8 cellular contexts compared by ENCODE assay signal in the genomic region with DNA sequence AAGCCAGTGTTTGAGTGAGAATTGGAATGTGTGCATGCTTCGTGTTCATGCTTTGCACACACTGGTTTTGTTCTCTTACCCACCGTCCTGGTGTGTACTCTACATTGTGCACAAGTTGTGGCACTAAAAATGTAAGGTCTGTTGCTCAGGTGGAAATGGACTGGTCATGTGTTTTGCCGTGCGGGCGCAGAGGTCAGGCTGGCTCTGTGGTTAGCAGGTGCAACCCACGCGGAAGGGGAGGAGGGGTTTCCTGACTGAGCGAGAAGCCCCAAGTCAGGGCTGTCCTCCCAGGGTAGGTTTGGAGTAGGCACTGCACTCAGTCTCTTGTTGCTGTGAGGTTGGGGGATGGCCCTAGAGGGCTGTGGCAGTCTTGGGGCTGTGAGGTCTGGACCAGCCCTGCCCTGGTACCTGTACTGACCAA.
A peak's percentile ranks its signal among the peaks of the same experiment; 100 is the strongest.
DNase-seq lines count a peak whose midpoint lies in the region; ATAC-seq and TF ChIP-seq lines count a peak whose summit lies in the region.

No MANE protein-coding gene starts in this region.

- peak; percentile 24 for TF ChIP-seq POLR2A in GM18951 (IDR thresholded peaks at IDR 0.05; ENCODE audit: extremely low read depth, insufficient read depth, insufficient read length)

- H3K36me3 Mint-ChIP-seq in activated T-helper 17 cell treated with anti-CD3 and anti-CD28 coated beads, Interleukin-2, amount 50 U/mL, for 72 hours (ENCODE audit: low read depth) = peaks cover 16% of the 10 kb centered on the region

- in situ Hi-C loops in GM18951 (cut with MboI; ENCODE audit: low sequenced_read_pairs, unreplicated experiment) = no loop called here

- H3K4me1 Mint-ChIP-seq in activated T-helper 17 cell treated with anti-CD3 and anti-CD28 coated beads, Interleukin-2, amount 50 U/mL, for 72 hours = peaks cover 33% of the 10 kb centered on the region

- DNase-seq in stimulated activated CD4-positive, alpha-beta T cell treated with anti-CD3 and anti-CD28 coated beads, Interleukin-1b, Interleukin-23, amount 100 ng/mL, for 48 hours = peak; percentile 40
- DNase-seq in SIG-M5 (lab: John Stamatoyannopoulos, UW) (no peak), kidney glomerular epithelial cell (lab: John Stamatoyannopoulos, UW) (no peak), NCI-H1105 treated with DMSO at 0.1 percent for 48 hours (lab: John Stamatoyannopoulos, UW) (no peak), NCI-H187 treated with DMSO at 0.1 percent for 48 hours (lab: John Stamatoyannopoulos, UW) (no peak)

- H3K27ac Mint-ChIP-seq in activated T-helper 17 cell treated with anti-CD3 and anti-CD28 coated beads, Interleukin-2, amount 50 U/mL, for 72 hours = peak overlapping the region; percentile 69

- H3K4me3 Mint-ChIP-seq in activated T-helper 17 cell treated with anti-CD3 and anti-CD28 coated beads, Interleukin-2, amount 50 U/mL, for 72 hours = peak overlapping the region; percentile 60

- no peaks in the 10 kb centered on the region for H3K27me3 Mint-ChIP-seq in activated T-helper 17 cell treated with anti-CD3 and anti-CD28 coated beads, Interleukin-2, amount 50 U/mL, for 72 hours

- ATAC-seq in HG03066 (IDR thresholded peaks at IDR 0.05; ENCODE audit: low read depth, unreplicated experiment) = peak; percentile 75
- ATAC-seq in activated T-helper 17 cell treated with anti-CD3 and anti-CD28 coated beads, Interleukin-2, amount 50 U/mL, for 72 hours (replicated peaks) = peak; percentile 87

- peaks cover 5% of the 10 kb centered on the region for H3K9me3 Mint-ChIP-seq in activated T-helper 17 cell treated with anti-CD3 and anti-CD28 coated beads, Interleukin-2, amount 50 U/mL, for 72 hours
